In genomic region chr6:3315068-3315467, GRCh38 we compare ENCODE assay signal across 12 cellular contexts. TPM values are rescaled to one million over a fixed set of nuclear protein-coding genes. Genes with fewer than 3 reads are reported as not detected.
A peak's percentile ranks its signal among the peaks of the same experiment; 100 is the strongest.
DNase-seq lines count a peak whose midpoint lies in the region; ATAC-seq and TF ChIP-seq lines count a peak whose summit lies in the region.
"Had no signal": no experiment of that assay in that cellular context is flagged by ENCODE, and none has a peak within 500 bp of the region (broad histone marks: within the 10 kb centered on the region; RNA-seq: fewer than 3 reads in every experiment).

No MANE protein-coding gene starts in this region.

- CTCF ChIA-PET in WTC11 (lab: Charles Lee): no interaction called here

- H3K27me3 Mint-ChIP-seq in WTC11 (ENCODE audit: low read depth): no peaks in the 10 kb centered on the region
- H3K27me3 Mint-ChIP-seq: CD4-positive, alpha-beta T cell had no signal

- H3K4me1 Mint-ChIP-seq in WTC11: peaks cover 20% of the 10 kb centered on the region

- peaks cover 12% of the 10 kb centered on the region for H3K36me3 Mint-ChIP-seq in WTC11

- no peak overlapping the region for H3K4me3 Mint-ChIP-seq in WTC11
- H3K4me3 Mint-ChIP-seq: CD4-positive, alpha-beta T cell; GM23338 had no signal

- ATAC-seq in WTC11: no peak
- no peak for ATAC-seq in GM18498 (IDR thresholded peaks at IDR 0.05; ENCODE audit: unreplicated experiment)

- in situ Hi-C loops in ACHN (cut with HindIII; ENCODE audit: low pct_ligation_motif_present, low pct_unique_long_range_greater_than_20kb, low sequenced_read_pairs): no loop called here

- no peak overlapping the region for H3K27ac ChIP-seq in coronary artery
- H3K27ac ChIP-seq: C4-2B had no signal

- H3K27ac Mint-ChIP-seq in WTC11: 0 out of 2 replicates have a peak overlapping the region, but pooled peaks have one; percentile 44
- H3K27ac Mint-ChIP-seq: CD4-positive, alpha-beta T cell; GM23338 had no signal

- H3K4me3 ChIP-seq in coronary artery: no peak overlapping the region
- H3K4me3 ChIP-seq: GM23338 had no signal

- H3K9me3 Mint-ChIP-seq in WTC11: no peaks in the 10 kb centered on the region
- H3K9me3 Mint-ChIP-seq: CD4-positive, alpha-beta T cell; GM23338 had no signal

- DNase-seq in WTC11 (ENCODE audit: low spot score) (no peak), coronary artery (ENCODE audit: low spot score) (peak; percentile 36), mesenteric fat pad (ENCODE audit: low spot score) (peak; percentile 49), NCI-H1417 treated with DMSO at 0.1 percent for 48 hours (lab: John Stamatoyannopoulos, UW) (no peak), ACHN (no peak)
- DNase-seq: AML-193, Caco-2, HCEC 1CT had no signal

- POLR2A ChIA-PET in WTC11 (lab: Charles Lee): no interaction called here

- TF ChIP-seq CTCF in WTC11 (IDR thresholded peaks at IDR 0.05): no peak
- TF ChIP-seq CTCF in coronary artery (IDR thresholded peaks at IDR 0.05): no peak

TF ChIP-seq in WTC11, 78 proteins besides CTCF, POLR2A, EP300 and RAD21:
- TF ChIP-seq ZNF416 (CRISPR knock-in tag; IDR thresholded peaks at IDR 0.05) (no peak), TEAD4 (CRISPR knock-in tag; IDR thresholded peaks at IDR 0.05) (no peak), FOXP4 (CRISPR knock-in tag; IDR thresholded peaks at IDR 0.05) (no peak), ZNF425 (CRISPR knock-in tag; conservative IDR thresholded peaks at IDR 0.05) (no peak), E2F5 (CRISPR knock-in tag; IDR thresholded peaks at IDR 0.05) (no peak), CREB1 (CRISPR knock-in tag; IDR thresholded peaks at IDR 0.05) (no peak), ZNF281 (CRISPR knock-in tag; IDR thresholded peaks at IDR 0.05) (no peak), TP53 (CRISPR knock-in tag; IDR thresholded peaks at IDR 0.05) (no peak)

RNA-seq across cellular contexts. Expression of gene PSMG4, which starts 56.3 kb away (rescaled TPM):
- total RNA-seq in WTC11 (2021): 30.2 to 38.2 TPM (median 32.5 TPM) in 3 replicates
- 18.7 TPM for total RNA-seq in mesenteric fat pad

Comparison
In these comparisons a context has a peak if more than half of its experiments do, and no peak if none do; other contexts are left out.
1. DNase-seq: peak in coronary artery (single experiment) and mesenteric fat pad (single experiment); none in WTC11 (single experiment), NCI-H1417 treated with DMSO at 0.1 percent for 48 hours (single experiment) and ACHN (single experiment).